10 cellular contexts compared by ENCODE assay signal in genomic region chr6:89817481-89817880, GRCh38. TPM values are rescaled to one million over a fixed set of nuclear protein-coding genes. Genes with fewer than 3 reads are reported as not detected.
DNase-seq lines count a peak whose midpoint lies in the region; ATAC-seq, FAIRE-seq and TF ChIP-seq lines count a peak whose summit lies in the region.
"Had no signal": no experiment of that assay in that cellular context is flagged by ENCODE, and none has a peak within 500 bp of the region (broad histone marks: within the 10 kb centered on the region; RNA-seq: fewer than 3 reads in every experiment).

No MANE protein-coding gene starts in this region.

- H3K27ac Mint-ChIP-seq in MCF 10A (ENCODE audit: low read depth, unreplicated experiment) (peak overlapping the region; percentile 42), type B pancreatic cell (peak overlapping the region; percentile 70)
- peak overlapping the region; percentile 19 for H3K27ac Mint-ChIP-seq in activated CD8-positive, alpha-beta T cell treated with anti-CD3 and anti-CD28 coated beads for 36 hours

- no peak for TF ChIP-seq CTCF in MCF 10A (IDR thresholded peaks at IDR 0.05; ENCODE audit: unreplicated experiment)
- TF ChIP-seq CTCF in breast epithelium (IDR thresholded peaks at IDR 0.05), result no peak
- no peak for TF ChIP-seq CTCF in activated CD8-positive, alpha-beta T cell treated with anti-CD3 and anti-CD28 coated beads for 36 hours (IDR thresholded peaks at IDR 0.05)
- no peak for TF ChIP-seq CTCF in type B pancreatic cell (conservative IDR thresholded peaks at IDR 0.05)

- H3K4me1 ChIP-seq in breast epithelium (no peaks in the 10 kb centered on the region), iPS-20b (ENCODE audit: insufficient read depth, low read length) (peaks cover 6% of the 10 kb centered on the region; the same call in 1 of the 2 replicates)

- BruUV-seq in MCF 10A (replicated peaks; lab: Mats Ljungman, UMichigan), result no TSS peak

- H3K27me3 Mint-ChIP-seq in MCF 10A (ENCODE audit: insufficient read depth, unreplicated experiment), result no peaks in the 10 kb centered on the region
- no peaks in the 10 kb centered on the region for H3K27me3 Mint-ChIP-seq in activated CD8-positive, alpha-beta T cell treated with anti-CD3 and anti-CD28 coated beads for 36 hours
- no peaks in the 10 kb centered on the region for H3K27me3 Mint-ChIP-seq in type B pancreatic cell

- no peak overlapping the region for H3K27ac ChIP-seq in breast epithelium
- H3K27ac ChIP-seq in iPS-20b (ENCODE audit: low read length), result peak overlapping the region; percentile 59

- H3K9me3 ChIP-seq in breast epithelium (no peaks in the 10 kb centered on the region), iPS-20b (ENCODE audit: insufficient read depth, low read depth, low read length) (no peaks in the 10 kb centered on the region)

- no peak for DNase-seq in MCF 10A (ENCODE audit: unreplicated experiment)
- DNase-seq in breast epithelium (ENCODE audit: low spot score in 2 of 2), result no peak
- DNase-seq in activated CD8-positive, alpha-beta T cell treated with anti-CD3 and anti-CD28 coated beads for 36 hours, result no peak
- DNase-seq in type B pancreatic cell (ENCODE audit: extremely low spot score, unreplicated experiment), result no peak
- no peak for DNase-seq in NCI-H2029 treated with DMSO at 0.1 percent for 48 hours (lab: John Stamatoyannopoulos, UW)
- DNase-seq in stimulated activated CD4-positive, alpha-beta T cell treated with anti-CD3 and anti-CD28 coated beads, Interleukin-4, amount 100 ng/mL, for 1 hour, result no peak
- DNase-seq in HTR-8/SVneo (ENCODE audit: insufficient read length, low spot score), result no peak
- DNase-seq: left ventricle myocardium superior, NCI-H1694 had no signal

- H3K4me3 ChIP-seq in breast epithelium (no peak overlapping the region), iPS-20b (ENCODE audit: low read length) (peak overlapping the region; percentile 97)

- H3K27me3 ChIP-seq in breast epithelium, result no peaks in the 10 kb centered on the region
- no peaks in the 10 kb centered on the region for H3K27me3 ChIP-seq in iPS-20b (ENCODE audit: insufficient read depth, low read length)

- POLR2A ChIA-PET in MCF 10A (lab: Yijun Ruan, JAX), result interaction anchor here (0.9 to 1.5 kb wide), 2 partner anchors 9 to 12 kb away, joined by 5 to 6 read pairs; partner anchors contain the start of gene CASP8AP2
- POLR2A ChIA-PET in activated CD8-positive, alpha-beta T cell treated with anti-CD3 and anti-CD28 coated beads for 36 hours (lab: Charles Lee), result interaction anchor here (1.4 kb wide), 1 partner anchor 12 kb away, joined by 3 read pairs; the partner anchor contains the start of gene CASP8AP2

- H3K4me1 Mint-ChIP-seq in MCF 10A (ENCODE audit: insufficient read depth, unreplicated experiment) (peaks cover 11% of the 10 kb centered on the region), type B pancreatic cell (ENCODE audit: unreplicated experiment) (peaks cover 25% of the 10 kb centered on the region)
- H3K4me1 Mint-ChIP-seq in activated CD8-positive, alpha-beta T cell treated with anti-CD3 and anti-CD28 coated beads for 36 hours (ENCODE audit: low read depth), result peaks cover 35% of the 10 kb centered on the region

- H3K36me3 Mint-ChIP-seq in MCF 10A (ENCODE audit: insufficient read depth, unreplicated experiment) (no peaks in the 10 kb centered on the region), type B pancreatic cell (no peaks in the 10 kb centered on the region)
- H3K36me3 Mint-ChIP-seq in activated CD8-positive, alpha-beta T cell treated with anti-CD3 and anti-CD28 coated beads for 36 hours (ENCODE audit: low read depth), result peaks cover 22% of the 10 kb centered on the region

- no peak for FAIRE-seq in HTR-8/SVneo (lab: Jason Lieb, UNC)

- no peak for TF ChIP-seq POLR2A in breast epithelium (IDR thresholded peaks at IDR 0.05)

- no peaks in the 10 kb centered on the region for H3K36me3 ChIP-seq in breast epithelium
- H3K36me3 ChIP-seq in iPS-20b (ENCODE audit: insufficient read depth, low read depth, low read length), result peaks cover 6% of the 10 kb centered on the region; the same call in 1 of the 2 replicates

- H3K4me3 Mint-ChIP-seq in MCF 10A (ENCODE audit: unreplicated experiment), result peak overlapping the region; percentile 86
- H3K4me3 Mint-ChIP-seq in activated CD8-positive, alpha-beta T cell treated with anti-CD3 and anti-CD28 coated beads for 36 hours, result peak overlapping the region; percentile 86
- H3K4me3 Mint-ChIP-seq in type B pancreatic cell, result peak overlapping the region; percentile 96

- intact Hi-C loops in MCF 10A (cut with micrococcal nuclease), result no loop called here
- intact Hi-C loops in breast epithelium (cut with DNase I; ENCODE audit: low total_unique reads), result no loop called here
- intact Hi-C loops in activated CD8-positive, alpha-beta T cell treated with anti-CD3 and anti-CD28 coated beads for 36 hours (cut with micrococcal nuclease), result no loop called here

- no peak for ATAC-seq in activated CD8-positive, alpha-beta T cell treated with anti-CD3 and anti-CD28 coated beads for 36 hours
- ATAC-seq: left ventricle myocardium superior had no signal

- H3K9me3 Mint-ChIP-seq in MCF 10A (ENCODE audit: unreplicated experiment) (no peaks in the 10 kb centered on the region), type B pancreatic cell (no peaks in the 10 kb centered on the region)
- no peaks in the 10 kb centered on the region for H3K9me3 Mint-ChIP-seq in activated CD8-positive, alpha-beta T cell treated with anti-CD3 and anti-CD28 coated beads for 36 hours

- CTCF ChIA-PET in MCF 10A (lab: Yijun Ruan, JAX), result interaction anchor here (0.7 kb wide), 1 partner anchor 122 kb away, joined by 3 read pairs; no protein-coding TSS in a partner anchor
- CTCF ChIA-PET in activated CD8-positive, alpha-beta T cell treated with anti-CD3 and anti-CD28 coated beads for 36 hours (lab: Charles Lee), result interaction anchor here (0.8 to 1.3 kb wide), 2 partner anchors 9 to 15 kb away, joined by 3 to 4 read pairs; no protein-coding TSS in a partner anchor

- H3K9ac ChIP-seq in iPS-20b (ENCODE audit: low read depth, low read length), result peak overlapping the region; percentile 89; the same call in 1 of the 2 replicates

RNA-seq across cellular contexts. Expression of gene MDN1, which starts 2.1 kb away (rescaled TPM):
- total RNA-seq in MCF 10A (2022), result 31.1 and 39.2 TPM in 2 replicates
- 10 to 100 TPM; 24.6 to 38.8 (median 38.0) TPM for total RNA-seq in breast epithelium
- 10 to 100 TPM; 69.0 TPM for total RNA-seq in activated CD8-positive, alpha-beta T cell treated with anti-CD3 and anti-CD28 coated beads for 36 hours
- total RNA-seq in type B pancreatic cell (ENCODE audit: low replicate concordance), result 36.7 and 43.1 TPM in 2 replicates

RNA-seq across cellular contexts. Expression of gene CASP8AP2, which starts 12.2 kb away (rescaled TPM):
- total RNA-seq in MCF 10A (2022), result 11.3 and 11.5 TPM in 2 replicates
- 10 to 100 TPM; 16.0 to 24.9 (median 17.7) TPM for total RNA-seq in breast epithelium
- total RNA-seq in activated CD8-positive, alpha-beta T cell treated with anti-CD3 and anti-CD28 coated beads for 36 hours, result 10 to 100 TPM; 33.3 to 33.6 TPM
- 19.0 and 29.5 TPM in 2 replicates for total RNA-seq in type B pancreatic cell (ENCODE audit: low replicate concordance)

Comparison
In these comparisons a context has a peak if more than half of its experiments do, and no peak if none do; other contexts are left out.
1. H3K27ac Mint-ChIP-seq: peak in every context shown above with its lines; median percentile 70 in type B pancreatic cell; 42 in MCF 10A; 19 in activated CD8-positive, alpha-beta T cell treated with anti-CD3 and anti-CD28 coated beads for 36 hours.